1 cellular context compared by ENCODE assay signal in the genomic region with DNA sequence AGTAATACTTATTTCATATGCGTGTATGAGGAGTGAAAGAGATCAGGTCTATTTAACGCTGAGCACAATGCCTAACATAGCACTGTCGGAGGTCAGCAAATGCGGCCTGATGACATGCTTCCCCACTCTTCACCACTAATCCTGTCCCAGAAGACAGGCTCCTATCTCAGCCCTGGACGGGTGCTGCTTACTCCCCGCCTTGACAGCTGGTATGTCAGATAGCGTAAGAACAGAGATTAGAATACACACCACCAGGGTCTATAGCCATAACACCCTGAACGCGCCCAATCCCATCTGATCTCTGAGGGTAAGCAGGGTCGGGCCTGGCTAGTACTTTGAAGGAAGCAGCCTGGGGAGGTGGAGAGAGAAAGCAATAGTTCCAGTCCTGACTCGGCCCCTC.
TF ChIP-seq lines count a peak whose summit lies in the region.

No MANE protein-coding gene starts in this region.

TF ChIP-seq in K562, 482 proteins besides CTCF, POLR2A, EP300 and RAD21 (continued from another document and continues in another):
- TF ChIP-seq ATF3 (IDR thresholded peaks at IDR 0.05): peak; percentile 55
- TF ChIP-seq ATF3 (CRISPR knock-in tag; conservative IDR thresholded peaks at IDR 0.05): no peak
- TF ChIP-seq NONO (IDR thresholded peaks at IDR 0.05; ENCODE audit: low read depth in 2 of 2, low read length in 1 of 2): peak in 1 of 2 experiments; percentile 37; a peak in 1 of 4 replicates
- peak; percentile 91 for TF ChIP-seq HES1 (IDR thresholded peaks at IDR 0.05; ENCODE audit: low read depth)
- peak; percentile 91; the same call in 1 of the 2 replicates for TF ChIP-seq TARDBP (IDR thresholded peaks at IDR 0.05)
- TF ChIP-seq NCOA6 (IDR thresholded peaks at IDR 0.05): peak; percentile 49; the same call in 1 of the 2 replicates
- TF ChIP-seq BHLHE40 (IDR thresholded peaks at IDR 0.05; ENCODE audit: low read length): peak; percentile 77
- TF ChIP-seq MCM2 (IDR thresholded peaks at IDR 0.05; ENCODE audit: low read depth): no peak
- peak in 1 of 2 experiments; percentile 88; a peak in 2 of 4 replicates for TF ChIP-seq HDAC1 (IDR thresholded peaks at IDR 0.05)
- TF ChIP-seq SP2 (IDR thresholded peaks at IDR 0.05; ENCODE audit: extremely low read depth, low read depth, low read length, poor library complexity, severe bottlenecking): no peak
- TF ChIP-seq BACH1 (tag; IDR thresholded peaks at IDR 0.05): no peak; the same call in 1 of the 2 replicates
- TF ChIP-seq ZC3H11A (IDR thresholded peaks at IDR 0.05; ENCODE audit: low read depth, low read length): no peak
- TF ChIP-seq HEY1 (CRISPR knock-in tag; IDR thresholded peaks at IDR 0.05; ENCODE audit: borderline replicate concordance): no peak
- TF ChIP-seq, protein P1, sequence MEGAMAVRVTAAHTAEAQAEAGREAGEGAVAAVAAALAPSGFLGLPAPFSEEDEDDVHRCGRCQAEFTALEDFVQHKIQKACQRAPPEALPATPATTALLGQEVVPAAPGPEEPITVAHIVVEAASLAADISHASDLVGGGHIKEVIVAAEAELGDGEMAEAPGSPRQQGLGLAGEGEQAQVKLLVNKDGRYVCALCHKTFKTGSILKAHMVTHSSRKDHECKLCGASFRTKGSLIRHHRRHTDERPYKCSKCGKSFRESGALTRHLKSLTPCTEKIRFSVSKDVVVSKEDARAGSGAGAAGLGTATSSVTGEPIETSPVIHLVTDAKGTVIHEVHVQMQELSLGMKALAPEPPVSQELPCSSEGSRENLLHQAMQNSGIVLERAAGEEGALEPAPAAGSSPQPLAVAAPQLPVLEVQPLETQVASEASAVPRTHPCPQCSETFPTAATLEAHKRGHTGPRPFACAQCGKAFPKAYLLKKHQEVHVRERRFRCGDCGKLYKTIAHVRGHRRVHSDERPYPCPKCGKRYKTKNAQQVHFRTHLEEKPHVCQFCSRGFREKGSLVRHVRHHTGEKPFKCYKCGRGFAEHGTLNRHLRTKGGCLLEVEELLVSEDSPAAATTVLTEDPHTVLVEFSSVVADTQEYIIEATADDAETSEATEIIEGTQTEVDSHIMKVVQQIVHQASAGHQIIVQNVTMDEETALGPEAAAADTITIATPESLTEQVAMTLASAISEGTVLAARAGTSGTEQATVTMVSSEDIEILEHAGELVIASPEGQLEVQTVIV (CRISPR knock-in tag; IDR thresholded peaks at IDR 0.05; ENCODE audit: borderline replicate concordance): no peak
- TF ChIP-seq DMBX1 (CRISPR knock-in tag; IDR thresholded peaks at IDR 0.05; ENCODE audit: borderline replicate concordance): peak; percentile 85; the same call in 1 of the 2 replicates
- TF ChIP-seq L3MBTL2 (IDR thresholded peaks at IDR 0.05): peak; percentile 67
- TF ChIP-seq FOXO4 (CRISPR knock-in tag; IDR thresholded peaks at IDR 0.05): no peak
- no peak for TF ChIP-seq ZNF174 (CRISPR knock-in tag; IDR thresholded peaks at IDR 0.05)
- TF ChIP-seq, protein P2, sequence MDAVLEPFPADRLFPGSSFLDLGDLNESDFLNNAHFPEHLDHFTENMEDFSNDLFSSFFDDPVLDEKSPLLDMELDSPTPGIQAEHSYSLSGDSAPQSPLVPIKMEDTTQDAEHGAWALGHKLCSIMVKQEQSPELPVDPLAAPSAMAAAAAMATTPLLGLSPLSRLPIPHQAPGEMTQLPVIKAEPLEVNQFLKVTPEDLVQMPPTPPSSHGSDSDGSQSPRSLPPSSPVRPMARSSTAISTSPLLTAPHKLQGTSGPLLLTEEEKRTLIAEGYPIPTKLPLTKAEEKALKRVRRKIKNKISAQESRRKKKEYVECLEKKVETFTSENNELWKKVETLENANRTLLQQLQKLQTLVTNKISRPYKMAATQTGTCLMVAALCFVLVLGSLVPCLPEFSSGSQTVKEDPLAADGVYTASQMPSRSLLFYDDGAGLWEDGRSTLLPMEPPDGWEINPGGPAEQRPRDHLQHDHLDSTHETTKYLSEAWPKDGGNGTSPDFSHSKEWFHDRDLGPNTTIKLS (IDR thresholded peaks at IDR 0.05; ENCODE audit: borderline replicate concordance, low read depth): peak; percentile 47; the same call in 1 of the 2 replicates
- no peak for TF ChIP-seq REST (CRISPR knock-in tag; IDR thresholded peaks at IDR 0.05; ENCODE audit: low read depth)
- no peak for TF ChIP-seq MIER1 (IDR thresholded peaks at IDR 0.05; ENCODE audit: low read depth)
- TF ChIP-seq ZNF561 (CRISPR knock-in tag; conservative IDR thresholded peaks at IDR 0.05): no peak
- no peak for TF ChIP-seq EHMT2 (IDR thresholded peaks at IDR 0.05)
- TF ChIP-seq ZNF232 (CRISPR knock-in tag; IDR thresholded peaks at IDR 0.05): no peak
- TF ChIP-seq, protein P3, sequence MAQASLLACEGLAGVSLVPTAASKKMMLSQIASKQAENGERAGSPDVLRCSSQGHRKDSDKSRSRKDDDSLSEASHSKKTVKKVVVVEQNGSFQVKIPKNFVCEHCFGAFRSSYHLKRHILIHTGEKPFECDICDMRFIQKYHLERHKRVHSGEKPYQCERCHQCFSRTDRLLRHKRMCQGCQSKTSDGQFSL (CRISPR knock-in tag; IDR thresholded peaks at IDR 0.05): no peak
- TF ChIP-seq, protein P3 (tag; IDR thresholded peaks at IDR 0.05): no peak
- peak; percentile 65 for TF ChIP-seq ZNF644 (tag; IDR thresholded peaks at IDR 0.05; ENCODE audit: low read depth)
- TF ChIP-seq NCOR1 (IDR thresholded peaks at IDR 0.05): peak; percentile 99
- TF ChIP-seq ZKSCAN3 (CRISPR knock-in tag; IDR thresholded peaks at IDR 0.05): no peak
- TF ChIP-seq TCF3 (CRISPR knock-in tag; IDR thresholded peaks at IDR 0.05): peak; percentile 99
- peak in 1 of 2 experiments; percentile 95; a peak in 2 of 4 replicates for TF ChIP-seq ZMIZ1 (IDR thresholded peaks at IDR 0.05; ENCODE audit: low read depth in 2 of 2, low read length in 2 of 2)
- TF ChIP-seq TAF1 (IDR thresholded peaks at IDR 0.05; ENCODE audit: control insufficient read depth, extremely low read depth, insufficient read depth, low read length, severe bottlenecking): no peak
- peak; percentile 51 for TF ChIP-seq TAF9B (IDR thresholded peaks at IDR 0.05; ENCODE audit: partially characterized antibody)
- TF ChIP-seq ZNF23 (CRISPR knock-in tag; IDR thresholded peaks at IDR 0.05): no peak
- TF ChIP-seq PHB2 (IDR thresholded peaks at IDR 0.05; ENCODE audit: low read depth): peak; percentile 88
- TF ChIP-seq SMARCE1 (IDR thresholded peaks at IDR 0.05): peak; percentile 91
- TF ChIP-seq SREBF1 (IDR thresholded peaks at IDR 0.05; ENCODE audit: borderline replicate concordance, low read depth, low read length): no peak
- TF ChIP-seq NUFIP1 (IDR thresholded peaks at IDR 0.05; ENCODE audit: partially characterized antibody): no peak
- TF ChIP-seq FOXP1 (CRISPR knock-in tag; IDR thresholded peaks at IDR 0.05): no peak
- TF ChIP-seq SMARCA5 (IDR thresholded peaks at IDR 0.05): no peak
- no peak for TF ChIP-seq ELF4 (CRISPR knock-in tag; IDR thresholded peaks at IDR 0.05)
